2 cellular contexts compared by ENCODE assay signal in the genomic region with DNA sequence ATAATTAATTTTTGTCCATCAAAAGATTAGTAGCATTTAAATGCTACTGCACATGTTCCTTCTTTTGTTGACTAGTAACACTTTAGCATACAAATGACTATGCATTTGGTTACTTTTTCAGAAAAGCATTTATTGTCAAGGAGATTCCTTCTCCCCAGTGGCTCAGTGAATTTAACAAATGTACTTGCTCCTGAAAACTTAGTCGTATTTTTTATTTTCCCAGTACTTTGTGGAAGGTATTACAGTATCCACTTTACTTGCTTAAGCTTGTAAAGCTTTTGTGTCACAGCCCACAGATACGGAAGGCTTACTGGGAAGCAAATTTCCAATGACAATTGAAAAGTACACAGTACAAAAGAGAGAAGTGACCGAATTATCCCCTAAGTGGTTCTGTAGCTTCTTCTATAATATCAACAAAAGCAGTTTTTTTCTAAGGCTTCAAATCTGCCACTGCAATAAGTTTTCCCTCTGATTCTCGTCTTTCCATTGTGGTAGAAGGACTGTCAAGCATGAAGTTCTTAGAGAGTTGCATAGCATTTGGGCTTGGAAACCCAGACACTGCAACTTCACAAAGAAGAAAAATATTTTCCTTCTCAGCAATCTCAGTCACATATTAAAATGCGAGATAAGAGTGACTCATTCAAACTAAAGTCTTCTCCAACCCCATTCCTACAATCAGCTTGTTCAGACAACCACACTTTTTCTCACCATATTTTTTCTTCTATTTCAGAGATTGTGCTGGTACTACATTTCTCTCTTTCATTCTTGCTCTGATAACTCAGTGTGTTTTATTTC.
TF ChIP-seq lines count a peak whose summit lies in the region.

No MANE protein-coding gene starts in this region.

TF ChIP-seq in GM23338, 12 proteins besides CTCF, POLR2A, EP300 and RAD21 (continues in another document):
- TF ChIP-seq ETS1 (IDR thresholded peaks at IDR 0.05) (no peak), EZH2 (IDR thresholded peaks at IDR 0.05; ENCODE audit: low read depth, unreplicated experiment) (no peak), ZNF114 (CRISPR knock-in tag; IDR thresholded peaks at IDR 0.05) (no peak), CREB1 (CRISPR knock-in tag; IDR thresholded peaks at IDR 0.05; ENCODE audit: low read depth) (no peak), EZH2phosphoT487 (IDR thresholded peaks at IDR 0.05; ENCODE audit: unreplicated experiment) (no peak), ZNF331 (CRISPR knock-in tag; IDR thresholded peaks at IDR 0.05; ENCODE audit: low read depth) (no peak), STAT1 (IDR thresholded peaks at IDR 0.05; ENCODE audit: unreplicated experiment) (no peak)
- TF ChIP-seq, protein P1, sequence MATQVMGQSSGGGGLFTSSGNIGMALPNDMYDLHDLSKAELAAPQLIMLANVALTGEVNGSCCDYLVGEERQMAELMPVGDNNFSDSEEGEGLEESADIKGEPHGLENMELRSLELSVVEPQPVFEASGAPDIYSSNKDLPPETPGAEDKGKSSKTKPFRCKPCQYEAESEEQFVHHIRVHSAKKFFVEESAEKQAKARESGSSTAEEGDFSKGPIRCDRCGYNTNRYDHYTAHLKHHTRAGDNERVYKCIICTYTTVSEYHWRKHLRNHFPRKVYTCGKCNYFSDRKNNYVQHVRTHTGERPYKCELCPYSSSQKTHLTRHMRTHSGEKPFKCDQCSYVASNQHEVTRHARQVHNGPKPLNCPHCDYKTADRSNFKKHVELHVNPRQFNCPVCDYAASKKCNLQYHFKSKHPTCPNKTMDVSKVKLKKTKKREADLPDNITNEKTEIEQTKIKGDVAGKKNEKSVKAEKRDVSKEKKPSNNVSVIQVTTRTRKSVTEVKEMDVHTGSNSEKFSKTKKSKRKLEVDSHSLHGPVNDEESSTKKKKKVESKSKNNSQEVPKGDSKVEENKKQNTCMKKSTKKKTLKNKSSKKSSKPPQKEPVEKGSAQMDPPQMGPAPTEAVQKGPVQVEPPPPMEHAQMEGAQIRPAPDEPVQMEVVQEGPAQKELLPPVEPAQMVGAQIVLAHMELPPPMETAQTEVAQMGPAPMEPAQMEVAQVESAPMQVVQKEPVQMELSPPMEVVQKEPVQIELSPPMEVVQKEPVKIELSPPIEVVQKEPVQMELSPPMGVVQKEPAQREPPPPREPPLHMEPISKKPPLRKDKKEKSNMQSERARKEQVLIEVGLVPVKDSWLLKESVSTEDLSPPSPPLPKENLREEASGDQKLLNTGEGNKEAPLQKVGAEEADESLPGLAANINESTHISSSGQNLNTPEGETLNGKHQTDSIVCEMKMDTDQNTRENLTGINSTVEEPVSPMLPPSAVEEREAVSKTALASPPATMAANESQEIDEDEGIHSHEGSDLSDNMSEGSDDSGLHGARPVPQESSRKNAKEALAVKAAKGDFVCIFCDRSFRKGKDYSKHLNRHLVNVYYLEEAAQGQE (IDR thresholded peaks at IDR 0.05; ENCODE audit: unreplicated experiment) = no peak

TF ChIP-seq in HepG2, 621 proteins besides CTCF, POLR2A, EP300 and RAD21 (continued from another document):
- TF ChIP-seq SP5 (CRISPR knock-in tag; IDR thresholded peaks at IDR 0.05; ENCODE audit: borderline replicate concordance, low read depth) (no peak), ZNF543 (CRISPR knock-in tag; IDR thresholded peaks at IDR 0.05) (no peak), ZSCAN31 (CRISPR knock-in tag; IDR thresholded peaks at IDR 0.05; ENCODE audit: low read depth) (no peak), ZNF761 (CRISPR knock-in tag; conservative IDR thresholded peaks at IDR 0.05) (no peak), HMGXB3 (CRISPR knock-in tag; IDR thresholded peaks at IDR 0.05; ENCODE audit: borderline replicate concordance) (no peak), ATF7-NPFF (CRISPR knock-in tag; IDR thresholded peaks at IDR 0.05; ENCODE audit: low read depth) (no peak), FOXA3 (CRISPR knock-in tag; IDR thresholded peaks at IDR 0.05) (no peak), JUND (CRISPR knock-in tag; IDR thresholded peaks at IDR 0.05) (no peak)
TF ChIP-seq in HepG2: peak in this region for 0.
